Comparison of ENCODE assay signal across 8 cellular contexts in genomic region chr19:57280165-57280912, GRCh38. TPM values are rescaled to one million over a fixed set of nuclear protein-coding genes. Genes with fewer than 3 reads are reported as not detected.
A peak's percentile ranks its signal among the peaks of the same experiment; 100 is the strongest.
DNase-seq lines count a peak whose midpoint lies in the region; ATAC-seq and TF ChIP-seq lines count a peak whose summit lies in the region.

Gene ZNF460 (plus strand): TSS chr19:57280485. CDS start chr19:57280807, 322 bp downstream.

- WGBS in spleen, 5 donors: 0% methylated on average over 36 to 69 of the region's 69 CpGs

- peak; percentile 97 for DNase-seq in AG08395 (ENCODE audit: low spot score)
- peak; percentile 100 for DNase-seq in NCI-H2227 (lab: John Stamatoyannopoulos, UW; ENCODE audit: unreplicated experiment)
- peak; percentile 64 to 98 (median 92) for DNase-seq in caudate nucleus (lab: John Stamatoyannopoulos, UW)
- peak; percentile 96 to 97 (median 97) for DNase-seq in immature natural killer cell
- DNase-seq in spleen: peak; percentile 99

- TF ChIP-seq POLR2A in spleen (IDR thresholded peaks at IDR 0.05): peak in 2 of 3 donors; percentile 12 to 22

- peak; percentile 88 for ATAC-seq in GM18909 (IDR thresholded peaks at IDR 0.05; ENCODE audit: poor library complexity, unreplicated experiment)
- ATAC-seq in HG03159 (IDR thresholded peaks at IDR 0.05; ENCODE audit: unreplicated experiment): peak; percentile 76

- H3K9me3 Mint-ChIP-seq in immature natural killer cell: no peaks in the 10 kb centered on the region

- TF ChIP-seq CTCF in WI38 (IDR thresholded peaks at IDR 0.05; ENCODE audit: low read depth, low read length): no peak
- peak in 5 of 11 experiments; percentile 3 to 29 (median 8) for TF ChIP-seq CTCF in spleen (IDR thresholded peaks at IDR 0.05 in 8 of 11, conservative IDR thresholded peaks at IDR 0.05 in 3 of 11)

- peaks cover 4 to 9% (median 5%) of the 10 kb centered on the region in 3 donors for H3K36me3 Mint-ChIP-seq in immature natural killer cell

- peaks cover 0 to 6% (median 4%) of the 10 kb centered on the region in 3 donors for H3K27me3 Mint-ChIP-seq in immature natural killer cell (ENCODE audit: low read depth in 3 of 3)

- H3K4me1 ChIP-seq in spleen: peaks cover 23 to 61% (median 42%) of the 10 kb centered on the region in 6 donors

- H3K4me3 ChIP-seq in WI38 (ENCODE audit: low read depth, low read length) (peak within 1 kb of the TSS; percentile 61), spleen (peak within 1 kb of the TSS; percentile 78 to 98 (median 89))

- peaks cover 29 to 34% of the 10 kb centered on the region in 2 donors for H3K4me1 Mint-ChIP-seq in immature natural killer cell

- H3K27me3 ChIP-seq in spleen (replicated peaks in 1 of 7): no peaks in the 10 kb centered on the region

- no peak within 1 kb of the TSS for H3K27ac Mint-ChIP-seq in immature natural killer cell

- peaks cover 0 to 44% (median 20%) of the 10 kb centered on the region in 6 donors for H3K36me3 ChIP-seq in spleen

- H3K27ac ChIP-seq in caudate nucleus (ENCODE audit: low read depth, low read length): peak within 1 kb of the TSS; percentile 97
- H3K27ac ChIP-seq in spleen: peak within 1 kb of the TSS; percentile 88 to 100 (median 99)

- no peak within 1 kb of the TSS for H3K4me3 Mint-ChIP-seq in immature natural killer cell

- H3K9me3 ChIP-seq in spleen: no peaks in the 10 kb centered on the region

- intact Hi-C loops in spleen (cut with DNase I; ENCODE audit: low total_unique reads): no loop called here

RNA-seq across cellular contexts. Expression of gene ZNF460, which starts in this region (rescaled TPM):
- polyA plus RNA-seq in immature natural killer cell: 1 to 10 TPM; 1.1 to 7.0 (median 4.3) TPM
- total RNA-seq in spleen: 10 to 100 TPM; 60.8 to 84.7 (median 68.1) TPM
- polyA plus RNA-seq in spleen: 1 to 10 TPM in 1 of 3 donors, under 1 TPM in 2; 0.24 to 2.1 (median 0.33) TPM

Comparison
In these comparisons a context has a peak if more than half of its experiments do, and no peak if none do; other contexts are left out.
1. Peak in every context shown above with its lines: DNase-seq, ATAC-seq, H3K4me3 ChIP-seq and H3K27ac ChIP-seq.